Comparison of ENCODE assay signal across 29 cellular contexts in genomic region chr20:47770931-47771330, GRCh38. TPM values are rescaled to one million over a fixed set of nuclear protein-coding genes. Genes with fewer than 3 reads are reported as not detected.
DNase-seq lines count a peak whose midpoint lies in the region; ATAC-seq, FAIRE-seq and TF ChIP-seq lines count a peak whose summit lies in the region.
"Had no signal": no experiment of that assay in that cellular context is flagged by ENCODE, and none has a peak within 500 bp of the region (broad histone marks: within the 10 kb centered on the region; RNA-seq: fewer than 3 reads in every experiment).

No MANE protein-coding gene starts in this region.

- TF ChIP-seq CTCF in left ventricle myocardium inferior (IDR thresholded peaks at IDR 0.05; ENCODE audit: borderline replicate concordance) (no peak), RWPE1 (conservative IDR thresholded peaks at IDR 0.05; ENCODE audit: low read depth) (no peak), HepG2 (CRISPR knock-in tag; IDR thresholded peaks at IDR 0.05) (no peak), upper lobe of right lung (IDR thresholded peaks at IDR 0.05) (no peak)

- H3K4me3 ChIP-seq in left ventricle myocardium inferior (no peak overlapping the region), HepG2 (replicated peaks in 1 of 3; ENCODE audit: insufficient read depth in 1 of 3, low read depth in 2 of 3, low read length in 3 of 3) (no peak overlapping the region), upper lobe of right lung (no peak overlapping the region)
- H3K4me3 ChIP-seq: A549, GM23248, MG63, psoas muscle, thyroid gland had no signal

- BruUV-seq in HepG2 (replicated peaks; lab: Mats Ljungman, UMichigan) = no TSS peak

- H3K79me2 ChIP-seq in HepG2 (ENCODE audit: insufficient read depth, low read length) = no peaks in the 10 kb centered on the region

- no peak for TF ChIP-seq POLR2A in HepG2 (IDR thresholded peaks at IDR 0.05; ENCODE audit: insufficient read depth in 1 of 2, low read depth in 2 of 2, low read length in 2 of 2)

- H3K27ac ChIP-seq in left ventricle myocardium inferior (replicated peaks) (peak overlapping the region; percentile 20), RWPE1 (peak overlapping the region; percentile 68), HepG2 (ENCODE audit: extremely low read length, insufficient read depth, low read length) (no peak overlapping the region), upper lobe of right lung (peak overlapping the region; percentile 1)
- H3K27ac ChIP-seq: A549, GM23248, psoas muscle, thyroid gland had no signal

- H3K9me3 ChIP-seq in left ventricle myocardium inferior (replicated peaks) = peaks cover 15% of the 10 kb centered on the region
- H3K9me3 ChIP-seq in HepG2 (ENCODE audit: low read length) = no peaks in the 10 kb centered on the region
- H3K9me3 ChIP-seq in upper lobe of right lung = no peaks in the 10 kb centered on the region
- H3K9me3 ChIP-seq: psoas muscle, thyroid gland had no signal

- 69% methylated on average over 12 of the region's 12 CpGs for WGBS in HepG2 (ENCODE audit: low lambda C conversion rate)

- POLR2A ChIA-PET in RWPE1 (lab: Yijun Ruan, JAX; ENCODE audit: low non-redundant PET) (interaction anchor here (0.5 kb wide), 1 partner anchor 228 kb away, joined by 3 read pairs; no protein-coding TSS in a partner anchor), HepG2 (lab: Yijun Ruan, JAX) (no interaction called here)

- TF ChIP-seq EP300 in HepG2 (IDR thresholded peaks at IDR 0.05; ENCODE audit: low read depth in 2 of 2, low read length in 2 of 2) = no peak
- no peak for TF ChIP-seq EP300 in HepG2 (CRISPR knock-in tag; IDR thresholded peaks at IDR 0.05; ENCODE audit: borderline replicate concordance)

- CTCF ChIA-PET in RWPE1 (lab: Yijun Ruan, JAX) (interaction anchor here (0.7 kb wide), 2 partner anchors 89 to 1428 kb away, joined by 3 to 4 read pairs; no protein-coding TSS in a partner anchor), HepG2 (lab: Yijun Ruan, JAX; ENCODE audit: low intra/inter-chr PET ratio, low total read pairs) (no interaction called here)

- in situ Hi-C loops in HepG2 (cut with HindIII; ENCODE audit: extremely low pct_ligation_motif_present, low pct_unique_long_range_greater_than_20kb) = no loop called here

- no peak for FAIRE-seq in HepG2 (lab: Jason Lieb, UNC)
- FAIRE-seq: A549, keratinocyte, small intestine had no signal

- DNase-seq in left ventricle myocardium inferior (peak; percentile 24), Right ventricle myocardium inferior (ENCODE audit: missing footprints) (no peak), RWPE1 (ENCODE audit: low spot score) (no peak), HepG2 (ENCODE audit: low spot score) (no peak), upper lobe of right lung (no peak), occipital lobe (lab: John Stamatoyannopoulos, UW) (no peak)
- DNase-seq: activated CD4-positive, alpha-beta memory T cell treated with anti-CD3 and anti-CD28 coated beads for 36 hours; activated CD8-positive, alpha-beta memory T cell treated with anti-CD3 and anti-CD28 coated beads, Interleukin-2, amount 50 U/mL, for 48 hours; activated naive CD4-positive, alpha-beta T cell treated with anti-CD3 and anti-CD28 coated beads, Interleukin-2, amount 50 U/mL, for 16 hours; AML-193; amniotic stem cell; CD8-positive, alpha-beta memory T cell; GM23248; KBM-7; mammary epithelial cell; MG63; NCI-H1436; NCI-H2107; NCI-H446 treated with DMSO at 0.1 percent for 48 hours; psoas muscle; small intestine; stimulated activated naive CD8-positive, alpha-beta T cell treated with anti-CD3 and anti-CD28 coated beads, Interleukin-15, amount 100 ng/mL, for 72 hours; T-cell; thyroid gland had no signal

- H3K4me1 ChIP-seq in left ventricle myocardium inferior (peaks cover 38% of the 10 kb centered on the region), HepG2 (ENCODE audit: insufficient read depth, low read length) (peaks cover 8% of the 10 kb centered on the region), upper lobe of right lung (peaks cover 16% of the 10 kb centered on the region)
- H3K4me1 ChIP-seq: A549, psoas muscle had no signal

- H3K9ac ChIP-seq in HepG2 (ENCODE audit: insufficient read depth, low read depth, low read length) = no peak overlapping the region
- H3K9ac ChIP-seq: GM23248 had no signal

- H3K36me3 ChIP-seq in left ventricle myocardium inferior (peaks cover 7% of the 10 kb centered on the region), HepG2 (replicated peaks in 1 of 2; ENCODE audit: control insufficient read depth in 1 of 2, insufficient read depth in 2 of 2, low read length in 2 of 2) (no peaks in the 10 kb centered on the region; a peak in 1 of 5 replicates), upper lobe of right lung (no peaks in the 10 kb centered on the region)
- H3K36me3 ChIP-seq: MG63, thyroid gland had no signal

- no peak overlapping the region for H3K4me2 ChIP-seq in HepG2 (ENCODE audit: low read depth, low read length)
- H3K4me2 ChIP-seq: A549 had no signal

- ATAC-seq in Right ventricle myocardium inferior (no peak), HepG2 (peak; percentile 28; the same call in 2 of the 3 replicates), upper lobe of right lung (peak; percentile 58), GM21447 (IDR thresholded peaks at IDR 0.05; ENCODE audit: unreplicated experiment) (no peak), HG02798 (IDR thresholded peaks at IDR 0.05; ENCODE audit: poor library complexity, unreplicated experiment) (no peak)
- ATAC-seq: A549; activated T-helper 17 cell treated with anti-CD3 and anti-CD28 coated beads, Interleukin-2, amount 50 U/mL, for 72 hours; psoas muscle; stimulated activated naive CD8-positive, alpha-beta T cell treated with anti-CD3 and anti-CD28 coated beads, Interleukin-15, amount 100 ng/mL, for 72 hours; T-cell had no signal

- H2AFZ ChIP-seq in HepG2 (ENCODE audit: low read length) = no peak overlapping the region
- H2AFZ ChIP-seq: GM23248 had no signal

- H4K20me1 ChIP-seq in HepG2 (ENCODE audit: insufficient read depth, low read length) = no peaks in the 10 kb centered on the region

- H3K27me3 ChIP-seq in left ventricle myocardium inferior (ENCODE audit: low read depth) = peaks cover 16% of the 10 kb centered on the region
- no peaks in the 10 kb centered on the region for H3K27me3 ChIP-seq in HepG2 (ENCODE audit: control insufficient read depth in 1 of 2, insufficient read depth in 2 of 2, low read length in 2 of 2)
- peaks cover 4% of the 10 kb centered on the region for H3K27me3 ChIP-seq in upper lobe of right lung
- H3K27me3 ChIP-seq: thyroid gland had no signal

- intact Hi-C loops in left ventricle myocardium inferior (cut with micrococcal nuclease) (loop anchor here (10.0 kb wide), 1 partner anchor 46 kb away; no protein-coding TSS in a partner anchor), Right ventricle myocardium inferior (cut with DNase I) (no loop called here), HepG2 (cut with micrococcal nuclease; ENCODE audit: unreplicated experiment) (no loop called here), upper lobe of right lung (cut with DNase I) (no loop called here)

- no peak for TF ChIP-seq RAD21 in HepG2 (CRISPR knock-in tag; IDR thresholded peaks at IDR 0.05)

TF ChIP-seq in HepG2, 621 proteins besides CTCF, POLR2A, EP300 and RAD21 (continues in another document):
- TF ChIP-seq ZNF678 (CRISPR knock-in tag; IDR thresholded peaks at IDR 0.05) (0 out of 2 replicates have a peak, but pooled peaks have one; percentile 13), SIX4 (CRISPR knock-in tag; IDR thresholded peaks at IDR 0.05) (0 out of 2 replicates have a peak, but pooled peaks have one; percentile 51)

RNA-seq across cellular contexts. Expression of gene SULF2, which starts 14.3 kb away (rescaled TPM):
- total RNA-seq in left ventricle myocardium inferior = 40.7 TPM
- 29.5 TPM for total RNA-seq in Right ventricle myocardium inferior
- total RNA-seq in HepG2 (2016; rRNA removed; fragmentation: Illumina TruSeq; extraction: Trizol) = 29.1 and 50.9 TPM in 2 replicates
- 7.4 and 9.2 TPM in 2 replicates for total RNA-seq in HepG2 (2016; cell fraction: cytosol; rRNA removed; fragmentation: Illumina TruSeq; extraction: Trizol; ENCODE audit: low read depth)
- total RNA-seq in HepG2 (2016; cell fraction: insoluble cytoplasmic fraction; rRNA removed; fragmentation: Illumina TruSeq; extraction: Trizol) = 22.2 and 47.3 TPM in 2 replicates
- 23.9 and 29.0 TPM in 2 replicates for total RNA-seq in HepG2 (2016; cell fraction: membrane; rRNA removed; fragmentation: Illumina TruSeq; extraction: Trizol)
- total RNA-seq in HepG2 (2016; cell fraction: nucleus; rRNA removed; fragmentation: Illumina TruSeq; extraction: Trizol) = 55.3 and 65.2 TPM in 2 replicates
- polyA plus RNA-seq in HepG2 (2011; rRNA removed) = 7.2 and 9.3 TPM in 2 replicates
- polyA plus RNA-seq in HepG2 (2011; cell fraction: cytosol; rRNA removed) = 9.3 and 12.6 TPM in 2 replicates
- polyA plus RNA-seq in HepG2 (2011; cell fraction: nucleus; rRNA removed) = 21.3 and 25.5 TPM in 2 replicates
- polyA plus RNA-seq in HepG2 (2012) = 5.1 and 11.0 TPM in 2 replicates
- polyA plus RNA-seq in HepG2 (2016; cell fraction: cytosol; fragmentation: Illumina TruSeq; extraction: Trizol; ENCODE audit: low read depth) = 10.7 and 10.8 TPM in 2 replicates
- polyA plus RNA-seq in HepG2 (2016; cell fraction: insoluble cytoplasmic fraction; fragmentation: Illumina TruSeq; extraction: Trizol; ENCODE audit: low read depth) = 33.7 and 34.1 TPM in 2 replicates
- polyA plus RNA-seq in HepG2 (2016; cell fraction: membrane; fragmentation: Illumina TruSeq; extraction: Trizol; ENCODE audit: low read depth) = 22.4 and 24.8 TPM in 2 replicates
- polyA plus RNA-seq in HepG2 (2016; cell fraction: nucleus; fragmentation: Illumina TruSeq; extraction: Trizol; ENCODE audit: insufficient read depth, low read depth) = 96.6 and 101 TPM in 2 replicates
- 51.1 TPM in 1 of 2 replicates, not detected in the other for polyA minus RNA-seq in HepG2 (2011; rRNA and poly(A)+ RNA removed; ENCODE audit: low replicate concordance)
- 16.7 and 17.7 TPM in 2 replicates for polyA minus RNA-seq in HepG2 (2011; cell fraction: cytosol; rRNA and poly(A)+ RNA removed)
- 11.1 and 13.5 TPM in 2 replicates for polyA minus RNA-seq in HepG2 (2011; cell fraction: nucleus; rRNA and poly(A)+ RNA removed)
- 52.8 TPM for total RNA-seq in upper lobe of right lung
- total RNA-seq in occipital lobe = 9.4 TPM

Comparison
In these comparisons a context has a peak if more than half of its experiments do, and no peak if none do; other contexts are left out.
1. ATAC-seq: peak in HepG2 (single experiment) and upper lobe of right lung (single experiment); none in Right ventricle myocardium inferior (single experiment), GM21447 (single experiment) and HG02798 (single experiment).